ENCODE assay signal across 19 cellular contexts in the genomic region with DNA sequence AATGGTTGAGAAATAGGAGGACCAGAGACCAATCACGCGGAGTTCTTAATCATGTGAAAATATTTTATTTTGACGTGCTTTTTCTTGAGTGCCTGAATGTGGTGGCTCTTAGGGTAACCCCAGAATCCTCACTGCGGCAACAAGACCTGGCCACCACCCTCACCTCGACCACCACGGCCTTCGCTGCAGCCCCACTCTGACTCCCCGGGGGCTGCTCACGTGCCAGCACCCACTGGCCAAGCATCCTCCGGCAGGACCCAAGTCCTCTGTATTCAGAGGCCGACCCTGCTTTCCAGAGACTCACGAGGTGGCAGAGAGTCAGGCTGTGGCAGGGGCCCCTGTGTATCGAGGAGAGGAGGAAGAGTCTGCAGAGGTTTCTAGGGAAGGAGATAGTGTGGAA.
DNase-seq lines count a peak whose midpoint lies in the region; ATAC-seq and TF ChIP-seq lines count a peak whose summit lies in the region.
"Had no signal": no experiment of that assay in that cellular context is flagged by ENCODE, and none has a peak within 500 bp of the region (broad histone marks: within the 10 kb centered on the region; RNA-seq: fewer than 3 reads in every experiment).

No MANE protein-coding gene starts in this region.

- H4K91ac ChIP-seq in H9 (ENCODE audit: insufficient read length, low read depth, low read length), result no peak overlapping the region

- H3K36me3 Mint-ChIP-seq in activated CD4-positive, alpha-beta T cell treated with anti-CD3 and anti-CD28 coated beads for 36 hours (ENCODE audit: low read depth), result peaks cover 17% of the 10 kb centered on the region
- peaks cover 18 to 30% (median 28%) of the 10 kb centered on the region in 3 experiments for H3K36me3 Mint-ChIP-seq in H9 (ENCODE audit: insufficient read depth in 1 of 3, low read depth in 3 of 3)

- H3K23ac ChIP-seq in H9 (ENCODE audit: insufficient read length, low read depth, low read length), result no peak overlapping the region

- intact Hi-C loops in activated CD4-positive, alpha-beta T cell treated with anti-CD3 and anti-CD28 coated beads for 36 hours (cut with DNase I, micrococcal nuclease), result no loop called here
- intact Hi-C loops in dorsolateral prefrontal cortex (cut with DNase I), result no loop called here
- intact Hi-C loops in ovary (cut with DNase I), result no loop called here

- ATAC-seq in activated CD4-positive, alpha-beta T cell treated with anti-CD3 and anti-CD28 coated beads for 36 hours, result no peak
- ATAC-seq: T-cell had no signal

- H3K23me2 ChIP-seq in H9 (ENCODE audit: insufficient read length, low read depth, low read length, poor library complexity, severe bottlenecking), result no peaks in the 10 kb centered on the region

- H3K56ac ChIP-seq in H9 (ENCODE audit: insufficient read length, low read depth, low read length), result no peak overlapping the region

- H3K4me3 Mint-ChIP-seq in activated CD4-positive, alpha-beta T cell treated with anti-CD3 and anti-CD28 coated beads for 36 hours, result no peak overlapping the region
- peak overlapping the region in 1 of 2 experiments; percentile 53; a peak in 1 of 5 replicates for H3K4me3 Mint-ChIP-seq in H9
- H3K4me3 Mint-ChIP-seq: memory B cell, T-cell had no signal

- H2BK120ac ChIP-seq in H9 (ENCODE audit: low read depth, low read length, poor library complexity, severe bottlenecking), result no peak overlapping the region

- H3K18ac ChIP-seq in H9 (ENCODE audit: insufficient read length, low read depth, low read length), result no peak overlapping the region

- H2AFZ ChIP-seq in H9 (ENCODE audit: low read length), result no peak overlapping the region
- H2AFZ ChIP-seq in MM.1S (ENCODE audit: low read length), result no peak overlapping the region

- no peak overlapping the region for H4K5ac ChIP-seq in H9 (ENCODE audit: insufficient read length, low read depth, low read length)

- H3K27ac ChIP-seq in H9 (ENCODE audit: insufficient read length, low read depth, low read length), result no peak overlapping the region
- peak overlapping the region in 38 of 59 donors; percentile 1 to 75 (median 54) for H3K27ac ChIP-seq in dorsolateral prefrontal cortex
- peak overlapping the region; percentile 67 to 85 for H3K27ac ChIP-seq in ovary
- no peak overlapping the region for H3K27ac ChIP-seq in MM.1S (ENCODE audit: low read length)

- H3K4me2 ChIP-seq in H9 (ENCODE audit: insufficient read depth, insufficient read length, low read length) (no peak overlapping the region), MM.1S (ENCODE audit: low read depth, low read length) (no peak overlapping the region)

- no peak overlapping the region for H3K4me3 ChIP-seq in dorsolateral prefrontal cortex
- no peak overlapping the region for H3K4me3 ChIP-seq in ovary
- no peak overlapping the region for H3K4me3 ChIP-seq in MM.1S (ENCODE audit: low read length)
- H3K4me3 ChIP-seq: HAP-1, skin epidermis had no signal

- H2AK5ac ChIP-seq in H9 (ENCODE audit: insufficient read length, low read length), result no peak overlapping the region

- no peaks in the 10 kb centered on the region for H3K36me3 ChIP-seq in ovary
- H3K36me3 ChIP-seq in MM.1S (replicated peaks; ENCODE audit: insufficient read depth, low read length), result no peaks in the 10 kb centered on the region

- peaks cover 36% of the 10 kb centered on the region for H3K4me1 Mint-ChIP-seq in activated CD4-positive, alpha-beta T cell treated with anti-CD3 and anti-CD28 coated beads for 36 hours
- peaks cover 37 to 46% of the 10 kb centered on the region in 2 experiments for H3K4me1 Mint-ChIP-seq in H9

- peak overlapping the region; percentile 25 for H3K27ac Mint-ChIP-seq in activated CD4-positive, alpha-beta T cell treated with anti-CD3 and anti-CD28 coated beads for 36 hours
- H3K27ac Mint-ChIP-seq in H9, result peak overlapping the region; percentile 90 to 97 (median 94)
- H3K27ac Mint-ChIP-seq: memory B cell had no signal

- no peak overlapping the region for H2BK20ac ChIP-seq in H9 (ENCODE audit: low read depth, low read length, poor library complexity, severe bottlenecking)

- WGBS in H9 (ENCODE audit: extremely low coverage, insufficient read length, low lambda C conversion rate), result no CpG with 5 or more reads among the region's 13 CpGs
- 59 to 71% (median 62%) methylated on average over 13 of the region's 13 CpGs for WGBS in ovary, 3 donors

- peaks cover 5% of the 10 kb centered on the region; the same call in 1 of the 2 replicates for H3K4me1 ChIP-seq in H9 (ENCODE audit: insufficient read depth, low read length)
- H3K4me1 ChIP-seq in ovary (ENCODE audit: insufficient read depth), result peaks cover 57% of the 10 kb centered on the region
- no peaks in the 10 kb centered on the region for H3K4me1 ChIP-seq in MM.1S (ENCODE audit: low read length)
- H3K4me1 ChIP-seq: HAP-1 had no signal

- H3K9me2 ChIP-seq in MM.1S (replicated peaks; ENCODE audit: insufficient read depth, low read length), result no peaks in the 10 kb centered on the region

- POLR2A ChIA-PET in activated CD4-positive, alpha-beta T cell treated with anti-CD3 and anti-CD28 coated beads for 36 hours (lab: Charles Lee), result no interaction called here

- CTCF ChIA-PET in activated CD4-positive, alpha-beta T cell treated with anti-CD3 and anti-CD28 coated beads for 36 hours (lab: Charles Lee), result no interaction called here

- H3K79me2 ChIP-seq in H9 (ENCODE audit: insufficient read depth, low read length), result peaks cover 2% of the 10 kb centered on the region; the same call in 1 of the 2 replicates
- H3K79me2 ChIP-seq in MM.1S (ENCODE audit: low read length), result peaks cover 71% of the 10 kb centered on the region

- no peak overlapping the region for H2BK5ac ChIP-seq in H9 (ENCODE audit: insufficient read length, low read length)

- no peak for TF ChIP-seq POLR2A in ovary (IDR thresholded peaks at IDR 0.05)

- H2BK12ac ChIP-seq in H9 (ENCODE audit: insufficient read length, low read depth, low read length), result no peak overlapping the region

- TF ChIP-seq CTCF in H9 (conservative IDR thresholded peaks at IDR 0.05) (no peak), dorsolateral prefrontal cortex (IDR thresholded peaks at IDR 0.05 in 54 of 56, conservative IDR thresholded peaks at IDR 0.05 in 2 of 56; ENCODE audit: low read depth in 1 of 56, partially characterized antibody in 56 of 56) (no peak), ovary (IDR thresholded peaks at IDR 0.05) (no peak), MM.1S (IDR thresholded peaks at IDR 0.05; ENCODE audit: low read length) (no peak)

- no peaks in the 10 kb centered on the region for H3K9me3 ChIP-seq in H9 (ENCODE audit: control insufficient read depth, low read depth, low read length)
- no peaks in the 10 kb centered on the region for H3K9me3 ChIP-seq in ovary
- H3K9me3 ChIP-seq in MM.1S (replicated peaks; ENCODE audit: insufficient read depth, low read length), result no peaks in the 10 kb centered on the region
- H3K9me3 ChIP-seq: HAP-1 had no signal

- H3T11ph ChIP-seq in H9 (ENCODE audit: low read length), result no peak overlapping the region

- H3K79me1 ChIP-seq in H9 (ENCODE audit: insufficient read depth, low read depth, low read length, poor library complexity, severe bottlenecking), result peaks cover 2% of the 10 kb centered on the region

- DNase-seq in activated CD4-positive, alpha-beta T cell treated with anti-CD3 and anti-CD28 coated beads for 36 hours, result no peak
- DNase-seq in activated CD4-positive, alpha-beta T cell treated with anti-CD3 and anti-CD28 coated beads, Interleukin-2, amount 50 U/mL, for 1 hour, result no peak
- DNase-seq in H9 (no peak), dorsolateral prefrontal cortex (no peak), ovary (no peak), putamen (ENCODE audit: low spot score) (no peak), MM.1S (no peak)
- no peak for DNase-seq in stimulated activated CD4-positive, alpha-beta T cell treated with anti-CD3 and anti-CD28 coated beads, Interleukin-4, amount 100 ng/mL, for 24 hours
- DNase-seq: activated CD4-positive, CD25-positive, alpha-beta regulatory T cell treated with anti-CD3 and anti-CD28 coated beads, Interleukin-2, amount 50 U/mL, for 72 hours; activated T-cell treated with anti-CD3 and anti-CD28 coated beads, Interleukin-2, amount 50 U/mL, for 48 hours; effector memory CD4-positive, alpha-beta T cell; MV-4-11; NCI-H748 treated with DMSO at 0.1 percent for 48 hours; occipital lobe; stimulated activated naive CD4-positive, alpha-beta T cell treated with Interleukin-2 at 50 U/mL for 16 hours; T-cell had no signal

- no peak overlapping the region for H2BK15ac ChIP-seq in H9 (ENCODE audit: low read depth, low read length)

- H3K14ac ChIP-seq in H9 (ENCODE audit: insufficient read depth, low read length), result no peak overlapping the region

- H3K9me3 Mint-ChIP-seq in activated CD4-positive, alpha-beta T cell treated with anti-CD3 and anti-CD28 coated beads for 36 hours (ENCODE audit: low read depth), result no peaks in the 10 kb centered on the region
- H3K9me3 Mint-ChIP-seq in H9, result no peaks in the 10 kb centered on the region; a peak in 1 of 5 replicates
- H3K9me3 Mint-ChIP-seq: memory B cell, T-cell had no signal

- H3K27me3 ChIP-seq in H9 (ENCODE audit: insufficient read depth, low read length), result no peaks in the 10 kb centered on the region
- H3K27me3 ChIP-seq in dorsolateral prefrontal cortex, result no peaks in the 10 kb centered on the region
- H3K27me3 ChIP-seq in ovary, result no peaks in the 10 kb centered on the region
- no peaks in the 10 kb centered on the region for H3K27me3 ChIP-seq in MM.1S (replicated peaks; ENCODE audit: insufficient read depth, low read length)

- H3K9ac ChIP-seq in H9 (ENCODE audit: extremely low read depth, insufficient read length, low read length) (no peak overlapping the region), MM.1S (ENCODE audit: low read length) (no peak overlapping the region)

- H3F3A ChIP-seq in MM.1S (ENCODE audit: insufficient read depth, low read length), result no peaks in the 10 kb centered on the region

- no peak overlapping the region for H4K8ac ChIP-seq in H9 (replicated peaks; ENCODE audit: insufficient read length, low read depth, low read length)

- H4K20me1 ChIP-seq in H9 (ENCODE audit: control insufficient read depth, insufficient read depth, insufficient read length) (no peaks in the 10 kb centered on the region), MM.1S (ENCODE audit: insufficient read depth, low read length) (no peaks in the 10 kb centered on the region)

- TF ChIP-seq EP300 in ovary (IDR thresholded peaks at IDR 0.05), result no peak

- no peaks in the 10 kb centered on the region for H3K27me3 Mint-ChIP-seq in activated CD4-positive, alpha-beta T cell treated with anti-CD3 and anti-CD28 coated beads for 36 hours
- H3K27me3 Mint-ChIP-seq in H9 (ENCODE audit: low read depth), result no peaks in the 10 kb centered on the region; the same call in 1 of the 2 replicates
- H3K27me3 Mint-ChIP-seq: memory B cell, T-cell had no signal

- H3K4ac ChIP-seq in H9 (ENCODE audit: low read depth, low read length), result no peak overlapping the region

Comparison
In these comparisons a context has a peak if more than half of its experiments do, and no peak if none do; other contexts are left out.
1. H3K27ac ChIP-seq: peak in dorsolateral prefrontal cortex (38 of 59) and ovary (2 of 2); none in H9 (single experiment) and MM.1S (single experiment).